ENCODE assay signal across 2 cellular contexts in genomic region chr22:44743804-44744211, GRCh38.
TF ChIP-seq lines count a peak whose summit lies in the region.

No MANE protein-coding gene starts in this region.

TF ChIP-seq in SK-N-SH, 30 proteins besides CTCF, POLR2A, EP300 and RAD21 (continued from another document):
- TF ChIP-seq MAX (IDR thresholded peaks at IDR 0.05; ENCODE audit: low read depth) (no peak), GATA2 (CRISPR knock-in tag; IDR thresholded peaks at IDR 0.05) (peak; percentile 71), NFIC (IDR thresholded peaks at IDR 0.05; ENCODE audit: borderline replicate concordance) (no peak), USF2 (IDR thresholded peaks at IDR 0.05; ENCODE audit: borderline replicate concordance, low read depth, low read length) (no peak), ZBTB33 (IDR thresholded peaks at IDR 0.05; ENCODE audit: borderline replicate concordance, low read depth) (no peak), IRF3 (IDR thresholded peaks at IDR 0.05; ENCODE audit: low read depth, low read length) (no peak), TCF12 (IDR thresholded peaks at IDR 0.05) (no peak), RFX5 (IDR thresholded peaks at IDR 0.05; ENCODE audit: low read length) (no peak), YY1 (IDR thresholded peaks at IDR 0.05; ENCODE audit: low read depth) (no peak), SIN3A (IDR thresholded peaks at IDR 0.05; ENCODE audit: borderline replicate concordance, low read depth, low read length) (no peak), CHD2 (IDR thresholded peaks at IDR 0.05; ENCODE audit: low read length, partially characterized antibody) (peak; percentile 31), PBX3 (IDR thresholded peaks at IDR 0.05) (no peak), RCOR1 (IDR thresholded peaks at IDR 0.05; ENCODE audit: low read length) (peak; percentile 51; the same call in 1 of the 2 replicates), REST (IDR thresholded peaks at IDR 0.05; ENCODE audit: low read depth, low read length) (no peak)

TF ChIP-seq in SK-N-SH treated with all-trans-retinoic acid at 6 μM for 48 hours, 23 proteins besides CTCF, POLR2A, EP300 and RAD21 (continued from another document):
- TF ChIP-seq CSRNP3 (CRISPR knock-in tag; IDR thresholded peaks at IDR 0.05): no peak
- no peak for TF ChIP-seq CREB5 (CRISPR knock-in tag; IDR thresholded peaks at IDR 0.05; ENCODE audit: low read depth)
- TF ChIP-seq ZNF565 (CRISPR knock-in tag; conservative IDR thresholded peaks at IDR 0.05; ENCODE audit: low read depth): no peak
- TF ChIP-seq PATZ1 (CRISPR knock-in tag; IDR thresholded peaks at IDR 0.05; ENCODE audit: borderline replicate concordance): no peak
- TF ChIP-seq CSDC2 (CRISPR knock-in tag; IDR thresholded peaks at IDR 0.05): no peak
- no peak for TF ChIP-seq GLIS3 (CRISPR knock-in tag; IDR thresholded peaks at IDR 0.05)
- no peak for TF ChIP-seq SNAI2 (CRISPR knock-in tag; IDR thresholded peaks at IDR 0.05)
- TF ChIP-seq ZFP3 (CRISPR knock-in tag; IDR thresholded peaks at IDR 0.05): no peak
- TF ChIP-seq TCF4 (CRISPR knock-in tag; IDR thresholded peaks at IDR 0.05; ENCODE audit: borderline replicate concordance): no peak
- TF ChIP-seq ESRRG (CRISPR knock-in tag; IDR thresholded peaks at IDR 0.05): no peak
